8 cellular contexts compared by ENCODE assay signal in the genomic region with DNA sequence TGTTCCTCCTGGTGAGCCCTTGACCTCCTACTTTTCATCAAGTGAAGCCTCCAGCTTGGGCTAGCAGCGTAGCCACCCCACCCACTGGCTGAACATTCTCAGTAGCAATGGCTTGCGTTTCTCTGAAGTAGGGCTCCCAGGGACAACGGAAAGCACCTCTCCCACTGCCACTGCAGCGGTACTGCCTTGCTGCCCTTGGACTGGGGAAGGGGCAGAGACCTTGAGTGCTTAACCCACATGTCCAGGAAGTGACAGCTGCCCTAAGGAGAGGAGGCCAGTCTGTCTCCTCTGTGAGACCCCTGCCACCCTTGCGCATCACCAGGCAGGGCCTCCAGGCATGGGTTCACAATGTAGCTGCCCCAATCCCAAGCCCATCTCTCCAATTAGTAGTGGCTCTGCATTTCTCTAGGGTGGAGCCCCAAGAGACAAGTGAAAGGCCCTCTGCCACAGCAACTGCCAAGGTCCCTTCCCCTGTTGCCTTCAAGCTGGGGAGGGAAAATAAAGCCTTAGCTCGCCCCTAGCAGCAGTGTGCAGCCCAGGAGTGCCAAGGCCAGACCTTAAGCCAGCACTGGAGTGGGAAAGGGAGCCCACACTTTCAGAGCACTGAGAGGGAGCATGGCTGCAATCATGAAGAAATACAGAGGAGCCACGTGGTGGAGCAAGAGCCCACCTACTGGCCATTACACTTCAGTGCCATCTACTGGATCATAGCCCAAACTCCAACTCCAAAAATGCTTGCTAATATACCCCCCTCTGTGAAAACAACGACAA.
DNase-seq lines count a peak whose midpoint lies in the region; ATAC-seq and TF ChIP-seq lines count a peak whose summit lies in the region.

No MANE protein-coding gene starts in this region.

- H3K36me3 Mint-ChIP-seq in activated naive CD4-positive, alpha-beta T cell treated with anti-CD3 and anti-CD28 coated beads for 36 hours (ENCODE audit: low read depth): peaks cover 1% of the 10 kb centered on the region
- H3K36me3 Mint-ChIP-seq in stimulated activated effector memory CD8-positive, alpha-beta T cell treated with anti-CD3 and anti-CD28 coated beads, Interleukin-12 subunit alpha, Interleukin-12 subunit beta, amount 100 ng/mL, for 72 hours: no peaks in the 10 kb centered on the region

- no peak overlapping the region for H3K4me3 ChIP-seq in epithelial cell of proximal tubule (ENCODE audit: low read depth, low read length)

- POLR2A ChIA-PET in GM10248 (lab: Yijun Ruan, JAX): no interaction called here

- DNase-seq in GM10248 (ENCODE audit: extremely low spot score): no peak
- DNase-seq in NCI-H82 (lab: John Stamatoyannopoulos, UW): peak; percentile 79
- no peak for DNase-seq in epithelial cell of proximal tubule (ENCODE audit: low read depth)
- DNase-seq in activated naive CD4-positive, alpha-beta T cell treated with anti-CD3 and anti-CD28 coated beads for 36 hours: no peak
- no peak for DNase-seq in stimulated activated effector memory CD8-positive, alpha-beta T cell treated with anti-CD3 and anti-CD28 coated beads, Interleukin-12 subunit alpha, Interleukin-12 subunit beta, amount 100 ng/mL, for 72 hours (ENCODE audit: low spot score in 2 of 2)
- no peak for DNase-seq in left cardiac atrium

- TF ChIP-seq CTCF in GM10248 (IDR thresholded peaks at IDR 0.05; ENCODE audit: control extremely low read depth, extremely low read depth, low read depth, missing control alignments) (peak; percentile 16), epithelial cell of proximal tubule (conservative IDR thresholded peaks at IDR 0.05; ENCODE audit: low read depth, low read length) (peak; percentile 82)

- CTCF ChIA-PET in GM10248 (lab: Yijun Ruan, JAX): no interaction called here
- CTCF ChIA-PET in activated naive CD4-positive, alpha-beta T cell treated with anti-CD3 and anti-CD28 coated beads for 36 hours (lab: Charles Lee): no interaction called here

- H3K4me1 Mint-ChIP-seq in activated naive CD4-positive, alpha-beta T cell treated with anti-CD3 and anti-CD28 coated beads for 36 hours (ENCODE audit: low read depth): no peaks in the 10 kb centered on the region
- H3K4me1 Mint-ChIP-seq in stimulated activated effector memory CD8-positive, alpha-beta T cell treated with anti-CD3 and anti-CD28 coated beads, Interleukin-12 subunit alpha, Interleukin-12 subunit beta, amount 100 ng/mL, for 72 hours: no peaks in the 10 kb centered on the region

- H3K27ac Mint-ChIP-seq in activated naive CD4-positive, alpha-beta T cell treated with anti-CD3 and anti-CD28 coated beads for 36 hours: no peak overlapping the region
- H3K27ac Mint-ChIP-seq in stimulated activated effector memory CD8-positive, alpha-beta T cell treated with anti-CD3 and anti-CD28 coated beads, Interleukin-12 subunit alpha, Interleukin-12 subunit beta, amount 100 ng/mL, for 72 hours: no peak overlapping the region

- H3K4me3 Mint-ChIP-seq in activated naive CD4-positive, alpha-beta T cell treated with anti-CD3 and anti-CD28 coated beads for 36 hours: no peak overlapping the region
- no peak overlapping the region for H3K4me3 Mint-ChIP-seq in stimulated activated effector memory CD8-positive, alpha-beta T cell treated with anti-CD3 and anti-CD28 coated beads, Interleukin-12 subunit alpha, Interleukin-12 subunit beta, amount 100 ng/mL, for 72 hours

- peaks cover 22% of the 10 kb centered on the region for H3K9me3 Mint-ChIP-seq in activated naive CD4-positive, alpha-beta T cell treated with anti-CD3 and anti-CD28 coated beads for 36 hours
- H3K9me3 Mint-ChIP-seq in stimulated activated effector memory CD8-positive, alpha-beta T cell treated with anti-CD3 and anti-CD28 coated beads, Interleukin-12 subunit alpha, Interleukin-12 subunit beta, amount 100 ng/mL, for 72 hours: peaks cover 18% of the 10 kb centered on the region

- ATAC-seq in HG02642 (IDR thresholded peaks at IDR 0.05; ENCODE audit: poor library complexity, unreplicated experiment): peak; percentile 86
- ATAC-seq in HG03045 (IDR thresholded peaks at IDR 0.05; ENCODE audit: unreplicated experiment): no peak
- ATAC-seq in stimulated activated effector memory CD8-positive, alpha-beta T cell treated with anti-CD3 and anti-CD28 coated beads, Interleukin-12 subunit alpha, Interleukin-12 subunit beta, amount 100 ng/mL, for 72 hours: no peak
- ATAC-seq in left cardiac atrium: no peak

- no peaks in the 10 kb centered on the region for H3K27me3 Mint-ChIP-seq in activated naive CD4-positive, alpha-beta T cell treated with anti-CD3 and anti-CD28 coated beads for 36 hours (ENCODE audit: low read depth)

- intact Hi-C loops in activated naive CD4-positive, alpha-beta T cell treated with anti-CD3 and anti-CD28 coated beads for 36 hours (cut with micrococcal nuclease): no loop called here
- intact Hi-C loops in left cardiac atrium (cut with DNase I): no loop called here
